ENCODE assay signal across 23 cellular contexts in genomic region chr9:36169166-36169565, GRCh38. TPM values are rescaled to one million over a fixed set of nuclear protein-coding genes. Genes with fewer than 3 reads are reported as not detected.
DNase-seq lines count a peak whose midpoint lies in the region; ATAC-seq, FAIRE-seq and TF ChIP-seq lines count a peak whose summit lies in the region.
"Had no signal": no experiment of that assay in that cellular context is flagged by ENCODE, and none has a peak within 500 bp of the region (broad histone marks: within the 10 kb centered on the region; RNA-seq: fewer than 3 reads in every experiment).

TSS of gene CCIN (plus strand) at chr9:36169388. CDS start at chr9:36169503, 115 bp downstream.

- intact Hi-C loops in endothelial cell of umbilical vein (cut with micrococcal nuclease): no loop called here
- intact Hi-C loops in testis (cut with DNase I; ENCODE audit: low total_unique reads): loop anchor here (5.0 to 10.0 kb wide), 2 partner anchors 64 to 153 kb away; no protein-coding TSS in a partner anchor

- no peak within 1 kb of the TSS for H3K27ac Mint-ChIP-seq in effector memory CD8-positive, alpha-beta T cell
- H3K27ac Mint-ChIP-seq: CD8-positive, alpha-beta T cell had no signal

- no peaks in the 10 kb centered on the region for H3K79me2 ChIP-seq in Karpas-422 (ENCODE audit: low read length)
- H3K79me2 ChIP-seq in endothelial cell of umbilical vein (ENCODE audit: control insufficient read depth, insufficient read depth, low read length): no peaks in the 10 kb centered on the region

- no peak within 1 kb of the TSS for H3K27ac ChIP-seq in Karpas-422 (ENCODE audit: low read length)
- H3K27ac ChIP-seq in endothelial cell of umbilical vein (ENCODE audit: insufficient read depth, low read depth, low read length): no peak within 1 kb of the TSS
- no peak within 1 kb of the TSS for H3K27ac ChIP-seq in testis
- H3K27ac ChIP-seq: BLaER1 treated with 17β-estradiol and CSF1 and Interleukin-3, amounts not matched to agents 10 nM and 100 nM; SK-N-MC had no signal

- H3K4me1 ChIP-seq in Karpas-422 (ENCODE audit: low read length) (peaks cover 7% of the 10 kb centered on the region), endothelial cell of umbilical vein (ENCODE audit: control insufficient read depth, extremely low read depth, insufficient read depth, low read length) (peaks cover 2% of the 10 kb centered on the region), testis (no peaks in the 10 kb centered on the region)
- H3K4me1 ChIP-seq: Caco-2 had no signal

- H3K4me3 ChIP-seq in Karpas-422 (ENCODE audit: low read length): no peak within 1 kb of the TSS
- H3K4me3 ChIP-seq in endothelial cell of umbilical vein (replicated peaks in 1 of 3; ENCODE audit: insufficient read depth in 1 of 3, low read depth in 1 of 3, low read length in 3 of 3): no peak within 1 kb of the TSS
- no peak within 1 kb of the TSS for H3K4me3 ChIP-seq in testis
- H3K4me3 ChIP-seq: BLaER1 treated with 17β-estradiol and CSF1 and Interleukin-3, amounts not matched to agents 10 nM and 100 nM; MG63; SK-N-MC had no signal

- FAIRE-seq in endothelial cell of umbilical vein (lab: Jason Lieb, UNC): no peak
- FAIRE-seq: GM19239, H54, RCC 7860 had no signal

- H3K9ac ChIP-seq in Karpas-422 (ENCODE audit: low read length): no peak within 1 kb of the TSS
- no peak within 1 kb of the TSS for H3K9ac ChIP-seq in endothelial cell of umbilical vein (replicated peaks; ENCODE audit: extremely low read depth, insufficient read depth, low read length)
- H3K9ac ChIP-seq: BLaER1 treated with 17β-estradiol and CSF1 and Interleukin-3, amounts not matched to agents 10 nM and 100 nM had no signal

- no peak within 1 kb of the TSS for H2AFZ ChIP-seq in Karpas-422 (ENCODE audit: low read length)
- H2AFZ ChIP-seq in endothelial cell of umbilical vein (ENCODE audit: low read depth, low read length): no peak within 1 kb of the TSS

- POLR2A ChIA-PET in endothelial cell of umbilical vein (lab: Charles Lee): no interaction called here

- CTCF ChIA-PET in endothelial cell of umbilical vein (lab: Charles Lee): interaction anchor here (0.7 to 8.4 kb wide), 7 partner anchors 20 to 266 kb away, joined by 3 to 189 read pairs (median 5); partner anchors contain the start of gene OR2S2

- TF ChIP-seq POLR2A in endothelial cell of umbilical vein (IDR thresholded peaks at IDR 0.05; ENCODE audit: low read depth, low read length): no peak
- TF ChIP-seq POLR2A in testis (IDR thresholded peaks at IDR 0.05): no peak

- dilution Hi-C loops in endothelial cell of umbilical vein (cut with MboI; ENCODE audit: extremely low pct_ligation_motif_present, low sequenced_read_pairs): no loop called here

- BruUV-seq in endothelial cell of umbilical vein (replicated peaks; lab: Mats Ljungman, UMichigan): no TSS peak

- H3K9me3 Mint-ChIP-seq in effector memory CD8-positive, alpha-beta T cell: no peaks in the 10 kb centered on the region
- H3K9me3 Mint-ChIP-seq: CD8-positive, alpha-beta T cell had no signal

- ATAC-seq in effector memory CD8-positive, alpha-beta T cell (replicated peaks): no peak
- ATAC-seq: CD8-positive, alpha-beta T cell had no signal

- 90 to 93% methylated on average over 4 to 6 of the region's 6 CpGs for WGBS in testis, 2 donors

- H3K4me3 Mint-ChIP-seq in effector memory CD8-positive, alpha-beta T cell: no peak within 1 kb of the TSS
- H3K4me3 Mint-ChIP-seq: CD8-positive, alpha-beta T cell had no signal

- peaks cover 15% of the 10 kb centered on the region for H3K36me3 Mint-ChIP-seq in effector memory CD8-positive, alpha-beta T cell (ENCODE audit: insufficient read depth)
- H3K36me3 Mint-ChIP-seq: CD8-positive, alpha-beta T cell had no signal

- no peak for TF ChIP-seq CTCF in endothelial cell of umbilical vein (IDR thresholded peaks at IDR 0.05; ENCODE audit: extremely low read depth in 1 of 2, insufficient read depth in 1 of 2, low read depth in 1 of 2, low read length in 2 of 2)
- TF ChIP-seq CTCF in testis (IDR thresholded peaks at IDR 0.05): no peak

- H3K4me1 Mint-ChIP-seq in effector memory CD8-positive, alpha-beta T cell (ENCODE audit: low read depth in 2 of 2): peaks cover 3% of the 10 kb centered on the region in 2 donors

- H3K9me3 ChIP-seq in Karpas-422 (ENCODE audit: low read length) (no peaks in the 10 kb centered on the region), endothelial cell of umbilical vein (replicated peaks; ENCODE audit: control insufficient read depth, insufficient read depth, low read length) (no peaks in the 10 kb centered on the region), testis (no peaks in the 10 kb centered on the region)
- H3K9me3 ChIP-seq: BLaER1 treated with 17β-estradiol and CSF1 and Interleukin-3, amounts not matched to agents 10 nM and 100 nM; Caco-2; MG63 had no signal

- peak; percentile 23 for DNase-seq in NCI-H510A treated with DMSO at 0.1 percent for 48 hours (lab: John Stamatoyannopoulos, UW)
- no peak for DNase-seq in NCI-H510A (lab: John Stamatoyannopoulos, UW)
- peak; percentile 35 for DNase-seq in Karpas-422
- no peak for DNase-seq in endothelial cell of umbilical vein (ENCODE audit: low read depth, low spot score)
- no peak for DNase-seq in testis
- DNase-seq in effector memory CD8-positive, alpha-beta T cell: no peak
- DNase-seq in glomerular visceral epithelial cell (ENCODE audit: extremely low spot score): no peak
- DNase-seq: AML-193; Caco-2; CD8-positive, alpha-beta T cell; DND-41; KBM-7; MG63; NCI-H2081; NCI-H2227 treated with DMSO at 0.1 percent for 48 hours; SIG-M5 had no signal

- peaks cover 0 to 18% of the 10 kb centered on the region in 2 donors for H3K27me3 Mint-ChIP-seq in effector memory CD8-positive, alpha-beta T cell

- no peak within 1 kb of the TSS for H3K4me2 ChIP-seq in Karpas-422 (ENCODE audit: low read depth, low read length, poor library complexity, severe bottlenecking)
- no peak within 1 kb of the TSS for H3K4me2 ChIP-seq in endothelial cell of umbilical vein (ENCODE audit: insufficient read depth, low read length)
- H3K4me2 ChIP-seq: BLaER1 treated with 17β-estradiol and CSF1 and Interleukin-3, amounts not matched to agents 10 nM and 100 nM had no signal

- H4K20me1 ChIP-seq in Karpas-422 (ENCODE audit: insufficient read depth, low read depth, low read length) (no peaks in the 10 kb centered on the region), endothelial cell of umbilical vein (replicated peaks; ENCODE audit: control insufficient read depth, extremely low read depth, insufficient read depth, low read length) (no peaks in the 10 kb centered on the region)
- H4K20me1 ChIP-seq: BLaER1 treated with 17β-estradiol and CSF1 and Interleukin-3, amounts not matched to agents 10 nM and 100 nM had no signal

- H3K36me3 ChIP-seq in Karpas-422 (ENCODE audit: insufficient read depth, low read length): no peaks in the 10 kb centered on the region
- H3K36me3 ChIP-seq in endothelial cell of umbilical vein (ENCODE audit: control insufficient read depth in 2 of 2, extremely low read depth in 1 of 2, insufficient read depth in 2 of 2, low read length in 2 of 2): no peaks in the 10 kb centered on the region
- H3K36me3 ChIP-seq in testis (ENCODE audit: low read depth, missing control alignments): no peaks in the 10 kb centered on the region
- H3K36me3 ChIP-seq: BLaER1 treated with 17β-estradiol and CSF1 and Interleukin-3, amounts not matched to agents 10 nM and 100 nM; MG63 had no signal

- no peaks in the 10 kb centered on the region for H3K9me2 ChIP-seq in Karpas-422 (replicated peaks; ENCODE audit: insufficient read depth, low read length)

- H3K27me3 ChIP-seq in Karpas-422 (ENCODE audit: low read length): no peaks in the 10 kb centered on the region
- H3K27me3 ChIP-seq in endothelial cell of umbilical vein (ENCODE audit: control insufficient read depth in 2 of 2, insufficient read depth in 2 of 2, low read length in 2 of 2): no peaks in the 10 kb centered on the region
- H3K27me3 ChIP-seq in testis: no peaks in the 10 kb centered on the region
- H3K27me3 ChIP-seq: BLaER1 treated with 17β-estradiol and CSF1 and Interleukin-3, amounts not matched to agents 10 nM and 100 nM; MG63 had no signal

- H3K9me1 ChIP-seq in endothelial cell of umbilical vein (replicated peaks; ENCODE audit: control insufficient read depth, extremely low read depth, insufficient read depth, low read length): no peaks in the 10 kb centered on the region

TF ChIP-seq in endothelial cell of umbilical vein, 7 proteins besides CTCF, POLR2A, EP300 and RAD21:
- TF ChIP-seq POLR2AphosphoS5 (IDR thresholded peaks at IDR 0.05; ENCODE audit: insufficient read depth, low read depth, low read length) (no peak), JUN (IDR thresholded peaks at IDR 0.05; ENCODE audit: borderline replicate concordance, insufficient read depth, insufficient read length, low read depth) (peak; percentile 19)

RNA-seq across cellular contexts. Expression of gene CCIN, which starts in this region (rescaled TPM):
- not detected in 2 replicates for total RNA-seq in Karpas-422 (2014; rRNA removed; shearing (Covaris generic); ENCODE audit: low replicate concordance)
- total RNA-seq in endothelial cell of umbilical vein: 0.22 and 0.44 TPM in 2 replicates
- 1.1 and 1.2 TPM in 2 replicates for polyA plus RNA-seq in endothelial cell of umbilical vein
- polyA plus RNA-seq in endothelial cell of umbilical vein (2011; cell fraction: cytosol; rRNA removed): 0.63 and 0.66 TPM in 2 replicates
- 0.84 and 1.1 TPM in 2 replicates for polyA plus RNA-seq in endothelial cell of umbilical vein (2011; cell fraction: nucleus; rRNA removed)
- 1.2 TPM in 2 replicates for polyA plus RNA-seq in endothelial cell of umbilical vein (2012)
- 0.53 and 2.5 TPM in 2 replicates for polyA minus RNA-seq in endothelial cell of umbilical vein
- polyA minus RNA-seq in endothelial cell of umbilical vein (2011; cell fraction: cytosol; rRNA and poly(A)+ RNA removed): not detected
- 0.87 and 1.1 TPM in 2 replicates for polyA minus RNA-seq in endothelial cell of umbilical vein (2011; cell fraction: nucleus; rRNA and poly(A)+ RNA removed)
- 10 to 100 TPM; 48.7 to 84.8 TPM for total RNA-seq in testis
- 171 TPM for polyA plus RNA-seq in testis (ENCODE audit: insufficient read depth, low read depth, low replicate concordance)
- total RNA-seq: Caco-2, HT-29, NCI-H460 had no signal

Comparison
In these comparisons a context has a peak if more than half of its experiments do, and no peak if none do; other contexts are left out.
1. RNA of gene CCIN (total RNA-seq): 48.7 to 84.8 TPM in testis; 0.22 to 0.44 TPM in endothelial cell of umbilical vein and not detected in Karpas-422; every median in the first group is over 10 times any median in the second.
2. RNA of gene CCIN (polyA plus RNA-seq): 171 TPM in testis (single experiment); 0.63 to 1.2 TPM in endothelial cell of umbilical vein; every median in the first group is over 10 times any median in the second.
3. Peak in DNase-seq in Karpas-422; RNA of the gene not detected or under 1 TPM.